Comparison of ENCODE assay signal across 23 cellular contexts in the genomic region with DNA sequence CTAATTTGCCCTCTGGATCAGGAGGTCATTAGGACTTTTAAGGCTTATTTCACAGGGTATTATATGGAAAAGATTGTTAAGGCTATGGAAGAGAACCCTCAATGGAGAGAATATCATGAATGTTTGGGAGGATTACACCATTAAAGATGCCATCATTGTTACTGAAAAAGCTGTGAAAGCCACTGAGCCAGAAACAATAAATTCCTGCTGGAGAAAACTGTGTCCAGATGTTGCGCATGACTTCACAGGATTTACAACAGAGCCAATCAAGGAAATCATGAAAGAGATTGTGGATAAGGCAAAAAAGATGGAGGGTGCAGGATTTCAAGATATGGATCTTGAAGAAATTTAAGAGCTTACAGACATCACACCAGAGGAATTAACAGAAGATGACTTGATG.
DNase-seq lines count a peak whose midpoint lies in the region; ATAC-seq and TF ChIP-seq lines count a peak whose summit lies in the region.
"Had no signal": no experiment of that assay in that cellular context is flagged by ENCODE, and none has a peak within 500 bp of the region (broad histone marks: within the 10 kb centered on the region; RNA-seq: fewer than 3 reads in every experiment).

No MANE protein-coding gene starts in this region.

- no peak overlapping the region for H2BK15ac ChIP-seq in neuronal stem cell (ENCODE audit: low read length)

- peak; percentile 32 for DNase-seq in AG10803 (ENCODE audit: low read depth)
- DNase-seq in EH (ENCODE audit: low read depth): peak; percentile 43
- DNase-seq in WERI-Rb-1: peak; percentile 19
- peak; percentile 23 for DNase-seq in glomerular visceral epithelial cell (ENCODE audit: extremely low spot score)
- no peak for DNase-seq in NK-92 treated with Interleukin-12 subunit alpha and Interleukin-12 subunit beta, amount 100 ng/mL, for 24 hours (lab: John Stamatoyannopoulos, UW)
- DNase-seq in neuronal stem cell (ENCODE audit: low spot score): no peak
- no peak for DNase-seq in Ammon's horn (ENCODE audit: low spot score)
- DNase-seq: 8988T; CD4-positive, alpha-beta T cell; DMS153; DND-41; MV-4-11; NCI-H1105; NCI-H1930; NCI-H2107; NCI-H748 treated with DMSO at 0.1 percent for 48 hours; PC-9; SHP77; T-cell had no signal

- H3K9ac ChIP-seq in neuronal stem cell (ENCODE audit: low read depth, low read length, poor library complexity): no peak overlapping the region
- H3K9ac ChIP-seq: BLaER1 treated with 17β-estradiol and CSF1 and Interleukin-3, amounts not matched to agents 10 nM and 100 nM had no signal

- H2BK5ac ChIP-seq in neuronal stem cell (ENCODE audit: low read length): no peak overlapping the region

- H3K23ac ChIP-seq in neuronal stem cell (ENCODE audit: low read depth, low read length, poor library complexity): no peak overlapping the region

- no peak overlapping the region for H3K4ac ChIP-seq in neuronal stem cell (ENCODE audit: low read length)

- H3K4me3 ChIP-seq in AG10803 (ENCODE audit: low read length): no peak overlapping the region
- H3K4me3 ChIP-seq in WERI-Rb-1 (ENCODE audit: low read depth, low read length): no peak overlapping the region
- no peak overlapping the region for H3K4me3 ChIP-seq in neuronal stem cell (ENCODE audit: low read length in 2 of 2)
- H3K4me3 ChIP-seq: BLaER1 treated with 17β-estradiol and CSF1 and Interleukin-3, amounts not matched to agents 10 nM and 100 nM; K562; PC-9 had no signal

- no peak for TF ChIP-seq CTCF in AG10803 (conservative IDR thresholded peaks at IDR 0.05; ENCODE audit: low read length)
- no peak for TF ChIP-seq CTCF in WERI-Rb-1 (IDR thresholded peaks at IDR 0.05; ENCODE audit: low read depth, low read length)

- H3K9me3 ChIP-seq in WERI-Rb-1 (ENCODE audit: severe bottlenecking): peaks cover 16% of the 10 kb centered on the region
- peaks cover 0 to 2% of the 10 kb centered on the region in 2 donors for H3K9me3 ChIP-seq in neuronal stem cell (replicated peaks in 1 of 2; ENCODE audit: control insufficient read depth in 2 of 2, insufficient read depth in 1 of 2, low read depth in 1 of 2, low read length in 2 of 2)

- no peak overlapping the region for H4K8ac ChIP-seq in neuronal stem cell (ENCODE audit: low read depth, low read length)

- H4K91ac ChIP-seq in neuronal stem cell (ENCODE audit: low read depth, low read length, poor library complexity): no peak overlapping the region

- no peak overlapping the region for H2AFZ ChIP-seq in neuronal stem cell (ENCODE audit: low read length)
- H2AFZ ChIP-seq: PC-9 had no signal

- H3K4me2 ChIP-seq in neuronal stem cell (ENCODE audit: insufficient read depth, low read length, poor library complexity, severe bottlenecking): no peak overlapping the region
- H3K4me2 ChIP-seq: BLaER1 treated with 17β-estradiol and CSF1 and Interleukin-3, amounts not matched to agents 10 nM and 100 nM; PC-9 had no signal

- H3K79me1 ChIP-seq in neuronal stem cell (ENCODE audit: low read depth, low read length): no peaks in the 10 kb centered on the region

- no peak overlapping the region for H2AK5ac ChIP-seq in neuronal stem cell (ENCODE audit: low read depth, low read length)

- no peak for ATAC-seq in GM18909 (IDR thresholded peaks at IDR 0.05; ENCODE audit: poor library complexity, unreplicated experiment)
- ATAC-seq: K562, T-cell had no signal

- H2BK12ac ChIP-seq in neuronal stem cell (ENCODE audit: low read length): no peak overlapping the region

- no peaks in the 10 kb centered on the region for H3K36me3 ChIP-seq in WERI-Rb-1
- H3K36me3 ChIP-seq in neuronal stem cell (replicated peaks in 1 of 2; ENCODE audit: control insufficient read depth in 2 of 2, insufficient read depth in 2 of 2, low read length in 2 of 2): no peaks in the 10 kb centered on the region
- H3K36me3 ChIP-seq: BLaER1 treated with 17β-estradiol and CSF1 and Interleukin-3, amounts not matched to agents 10 nM and 100 nM had no signal

- H3K4me1 ChIP-seq in neuronal stem cell (ENCODE audit: control insufficient read depth in 2 of 2, insufficient read depth in 1 of 2, low read depth in 1 of 2, low read length in 2 of 2): no peaks in the 10 kb centered on the region
- H3K4me1 ChIP-seq: BLaER1 treated with 17β-estradiol and CSF1 and Interleukin-3, amounts not matched to agents 10 nM and 100 nM had no signal

- H3K18ac ChIP-seq in neuronal stem cell (ENCODE audit: low read length): no peak overlapping the region

- H3K27ac ChIP-seq in WERI-Rb-1 (peak overlapping the region; percentile 68), neuronal stem cell (replicated peaks; ENCODE audit: low read length) (no peak overlapping the region)
- H3K27ac ChIP-seq: BLaER1 treated with 17β-estradiol and CSF1 and Interleukin-3, amounts not matched to agents 10 nM and 100 nM; PC-9; RWPE1 had no signal

- no peak overlapping the region for H2BK120ac ChIP-seq in neuronal stem cell (ENCODE audit: low read depth, low read length)

- H3K27me3 ChIP-seq in WERI-Rb-1 (ENCODE audit: insufficient read depth, low read depth, severe bottlenecking) (no peaks in the 10 kb centered on the region), neuronal stem cell (ENCODE audit: control insufficient read depth in 3 of 3, insufficient read depth in 3 of 3, low read depth in 1 of 3, low read length in 3 of 3) (no peaks in the 10 kb centered on the region)
- H3K27me3 ChIP-seq: BLaER1 treated with 17β-estradiol and CSF1 and Interleukin-3, amounts not matched to agents 10 nM and 100 nM had no signal

- H3K14ac ChIP-seq in neuronal stem cell (ENCODE audit: low read length): no peak overlapping the region

- no CpG with 5 or more reads among the region's 1 CpG for WGBS in neuronal stem cell (ENCODE audit: extremely low coverage in 2 of 2, insufficient read length in 2 of 2, insufficient replicate concordance in 1 of 2), 2 donors

Comparison
In these comparisons a context has a peak if more than half of its experiments do, and no peak if none do; other contexts are left out.
1. DNase-seq: peak in AG10803 (single experiment), EH (single experiment), WERI-Rb-1 (single experiment) and glomerular visceral epithelial cell (single experiment); none in NK-92 treated with Interleukin-12 subunit alpha and Interleukin-12 subunit beta, amount 100 ng/mL, for 24 hours (single experiment), neuronal stem cell (single experiment) and Ammon's horn (single experiment).